Comparison of ENCODE assay signal across 11 cellular contexts in the genomic region with DNA sequence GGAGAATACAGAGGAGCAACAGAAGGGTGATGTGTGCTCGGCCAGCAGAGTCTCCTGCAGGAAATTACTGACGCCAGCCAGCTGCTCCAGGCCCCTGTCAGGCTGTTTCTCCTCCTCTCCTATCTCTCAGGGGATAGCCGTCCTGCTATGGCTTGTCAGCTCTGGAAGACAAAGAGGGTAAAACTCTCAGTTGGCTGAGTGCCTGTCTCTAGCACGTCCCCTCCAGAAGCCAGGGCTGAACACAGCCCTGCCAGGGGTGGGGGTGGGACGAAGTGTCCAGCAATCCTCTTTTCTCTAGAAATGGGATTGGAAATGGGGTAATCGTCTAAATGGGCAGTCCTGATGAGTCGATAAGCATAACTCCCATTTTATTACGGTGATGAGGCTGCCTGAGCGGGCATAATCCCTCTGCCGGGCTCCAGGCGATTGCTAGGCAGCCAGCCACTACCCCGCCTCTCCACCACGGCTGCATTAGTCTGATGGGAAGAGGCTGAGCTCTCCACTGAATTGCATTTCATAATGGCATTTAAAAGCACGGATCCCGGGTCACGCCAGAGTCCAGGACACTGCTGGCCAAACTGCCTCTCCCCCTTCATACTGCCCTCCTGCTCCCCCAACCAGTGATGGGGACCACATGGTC.
DNase-seq lines count a peak whose midpoint lies in the region; ATAC-seq and TF ChIP-seq lines count a peak whose summit lies in the region.
"Had no signal": no experiment of that assay in that cellular context is flagged by ENCODE, and none has a peak within 500 bp of the region (broad histone marks: within the 10 kb centered on the region; RNA-seq: fewer than 3 reads in every experiment).

No MANE protein-coding gene starts in this region.

- H3K27ac ChIP-seq in cingulate gyrus (ENCODE audit: low read depth, low read length) (peak overlapping the region; percentile 43), mesenchymal stem cell (ENCODE audit: low read length, poor library complexity, severe bottlenecking) (no peak overlapping the region), transverse colon (peak overlapping the region; percentile 50 to 70 (median 60))
- H3K27ac ChIP-seq: SK-N-MC had no signal

- H3K4me1 ChIP-seq in mesenchymal stem cell (ENCODE audit: control insufficient read depth, insufficient read depth, low read depth, low read length) (no peaks in the 10 kb centered on the region), transverse colon (peaks cover 0 to 3% (median 0%) of the 10 kb centered on the region in 4 donors)

- intact Hi-C loops in transverse colon (cut with DNase I; ENCODE audit: low total_unique reads): no loop called here

- H2AK5ac ChIP-seq in mesenchymal stem cell (ENCODE audit: low read length, severe bottlenecking): no peak overlapping the region

- H3K36me3 ChIP-seq in mesenchymal stem cell (ENCODE audit: control insufficient read depth in 1 of 2, insufficient read depth in 2 of 2, low read depth in 1 of 2, low read length in 2 of 2) (no peaks in the 10 kb centered on the region), transverse colon (no peaks in the 10 kb centered on the region)

- in situ Hi-C loops in transverse colon (cut with MboI; ENCODE audit: low pct_ligation_motif_present in 1 of 4, low pct_unique_long_range_greater_than_20kb in 1 of 4, low sequenced_read_pairs in 3 of 4): no loop called here

- ATAC-seq in GM21723 (IDR thresholded peaks at IDR 0.05; ENCODE audit: unreplicated experiment): no peak
- no peak for ATAC-seq in GM18907 (IDR thresholded peaks at IDR 0.05; ENCODE audit: unreplicated experiment)
- ATAC-seq in HG03045 (IDR thresholded peaks at IDR 0.05; ENCODE audit: unreplicated experiment): no peak
- ATAC-seq: activated T-cell treated with anti-CD3 and anti-CD28 coated beads, Interleukin-2, amount 50 U/mL, for 4 hours had no signal

- H3K9ac ChIP-seq in mesenchymal stem cell (ENCODE audit: low read length): peak overlapping the region; percentile 50

- H3K14ac ChIP-seq in mesenchymal stem cell (ENCODE audit: low read length in 2 of 2): no peak overlapping the region

- no peak overlapping the region for H3K18ac ChIP-seq in mesenchymal stem cell (ENCODE audit: low read depth in 1 of 2, low read length in 2 of 2)

- TF ChIP-seq CTCF in transverse colon (IDR thresholded peaks at IDR 0.05): no peak
- TF ChIP-seq CTCF in GM20000 (IDR thresholded peaks at IDR 0.05; ENCODE audit: extremely low read depth, missing control alignments): no peak

- 38% methylated on average over 16 of the region's 16 CpGs for WGBS in mesenchymal stem cell
- WGBS in transverse colon (ENCODE audit: low coverage in 1 of 2), 2 donors: 42 to 60% methylated on average over 1 to 16 of the region's 16 CpGs

- H3K4ac ChIP-seq in mesenchymal stem cell (ENCODE audit: low read depth in 1 of 2, low read length in 2 of 2): no peak overlapping the region

- H4K8ac ChIP-seq in mesenchymal stem cell (ENCODE audit: low read length): no peak overlapping the region

- H3K4me3 ChIP-seq in mesenchymal stem cell (ENCODE audit: insufficient read depth in 1 of 2, low read depth in 1 of 2, low read length in 2 of 2): peak overlapping the region in 1 of 2 experiments; percentile 56
- peak overlapping the region in 2 of 4 donors; percentile 12 to 15 for H3K4me3 ChIP-seq in transverse colon
- H3K4me3 ChIP-seq: SK-N-MC had no signal

- H3K23ac ChIP-seq in mesenchymal stem cell (ENCODE audit: low read length in 2 of 2): no peak overlapping the region

- H3K9me3 ChIP-seq in mesenchymal stem cell (ENCODE audit: control insufficient read depth, low read length): no peaks in the 10 kb centered on the region
- no peaks in the 10 kb centered on the region for H3K9me3 ChIP-seq in transverse colon

- H2AFZ ChIP-seq in mesenchymal stem cell (ENCODE audit: low read depth, low read length): no peak overlapping the region

- no peak overlapping the region for H2BK12ac ChIP-seq in mesenchymal stem cell (ENCODE audit: low read length in 2 of 2)

- H2BK5ac ChIP-seq in mesenchymal stem cell (ENCODE audit: low read depth, low read length, poor library complexity, severe bottlenecking): no peak overlapping the region

- TF ChIP-seq POLR2A in transverse colon (IDR thresholded peaks at IDR 0.05): no peak

- no peak for TF ChIP-seq EP300 in transverse colon (IDR thresholded peaks at IDR 0.05; ENCODE audit: low read depth)

- no peak overlapping the region for H4K91ac ChIP-seq in mesenchymal stem cell (ENCODE audit: low read length)

- H2BK120ac ChIP-seq in mesenchymal stem cell (ENCODE audit: low read depth, low read length): no peak overlapping the region

- no peaks in the 10 kb centered on the region for H3K79me1 ChIP-seq in mesenchymal stem cell (replicated peaks; ENCODE audit: low read length, poor library complexity, severe bottlenecking)

- peak; percentile 92 for DNase-seq in NCI-H1694 treated with DMSO at 0.1 percent for 48 hours (lab: John Stamatoyannopoulos, UW)
- no peak for DNase-seq in mesenchymal stem cell
- peak; percentile 12 for DNase-seq in transverse colon
- no peak for DNase-seq in GM20000 (ENCODE audit: low spot score)
- DNase-seq: activated T-cell treated with anti-CD3 and anti-CD28 coated beads, Interleukin-2, amount 50 U/mL, for 4 hours; GOT3 had no signal

- no peak overlapping the region for H3K4me2 ChIP-seq in mesenchymal stem cell (ENCODE audit: low read length, poor library complexity, severe bottlenecking)

- H3K27me3 ChIP-seq in mesenchymal stem cell (ENCODE audit: control insufficient read depth in 1 of 2, insufficient read depth in 1 of 2, low read length in 2 of 2) (no peaks in the 10 kb centered on the region), transverse colon (no peaks in the 10 kb centered on the region)

- no peak overlapping the region for H2BK15ac ChIP-seq in mesenchymal stem cell (ENCODE audit: low read depth, poor library complexity, severe bottlenecking)

Comparison
In these comparisons a context has a peak if more than half of its experiments do, and no peak if none do; other contexts are left out.
1. DNase-seq: peak in NCI-H1694 treated with DMSO at 0.1 percent for 48 hours (single experiment) and transverse colon (single experiment); none in mesenchymal stem cell (single experiment) and GM20000 (single experiment).